Comparison of ENCODE assay signal across 22 cellular contexts in the genomic region with DNA sequence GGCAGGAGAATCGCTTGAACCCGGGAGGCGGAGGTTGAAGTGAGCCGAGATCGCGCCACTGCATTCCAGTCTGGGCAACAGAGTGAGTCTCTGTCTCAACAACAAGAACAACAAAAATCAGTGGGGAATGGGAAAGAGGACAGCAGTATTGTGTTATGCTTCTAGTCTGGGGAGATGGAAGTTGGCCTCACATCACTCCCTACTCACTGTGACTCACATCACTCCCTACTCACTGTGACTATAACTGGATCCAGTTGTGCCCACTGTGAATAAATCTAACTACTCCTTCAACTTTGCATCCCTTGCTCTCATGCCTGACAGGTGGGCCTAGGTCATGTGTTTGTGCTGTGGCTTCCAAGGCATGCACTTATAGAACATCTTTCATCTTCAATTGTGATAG.
"Had no signal": no experiment of that assay in that cellular context is flagged by ENCODE, and none has a peak within 500 bp of the region (broad histone marks: within the 10 kb centered on the region; RNA-seq: fewer than 3 reads in every experiment).

No MANE protein-coding gene starts in this region.

- H3K4me1 ChIP-seq: left ventricle myocardium inferior, neural progenitor cell, spleen had no signal

- H3K36me3 ChIP-seq: colonic mucosa, esophagus squamous epithelium, gastrocnemius medialis, left ventricle myocardium inferior, neural progenitor cell, spleen, thyroid gland had no signal

- DNase-seq: activated CD4-positive, alpha-beta T cell treated with anti-CD3 and anti-CD28 coated beads for 1 hour; activated naive CD4-positive, alpha-beta T cell; activated naive CD8-positive, alpha-beta T cell treated with anti-CD3 and anti-CD28 coated beads, Interleukin-2, amount 10 ng/mL, durations not matched to agents 7 days and 5 days; activated T-cell treated with anti-CD3 and anti-CD28 coated beads, Interleukin-2, amount 50 U/mL, for 24 hours; amniotic stem cell; colonic mucosa; dorsolateral prefrontal cortex; endodermal cell; esophagus squamous epithelium; gastrocnemius medialis; hippocampal formation; kidney glomerular epithelial cell; left ventricle myocardium inferior; mammary epithelial cell; naive thymus-derived CD8-positive, alpha-beta T cell; spleen; stimulated activated CD4-positive, alpha-beta T cell treated with anti-CD3 and anti-CD28 coated beads, Interleukin-4, amount 100 ng/mL, for 4 hours; stimulated activated naive CD8-positive, alpha-beta T cell treated with anti-CD3 and anti-CD28 coated beads, Interleukin-15, Interleukin-2, amounts not matched to agents 100 U/mL and 50 U/mL, for 24 hours; substantia nigra; T-helper 1 cell; thyroid gland had no signal

- H3K9me3 ChIP-seq: colonic mucosa, esophagus squamous epithelium, gastrocnemius medialis, left ventricle myocardium inferior, spleen, thyroid gland had no signal

- H3K27me3 ChIP-seq: colonic mucosa, dorsolateral prefrontal cortex, esophagus squamous epithelium, gastrocnemius medialis, neural progenitor cell, thyroid gland had no signal

- H3K4me3 ChIP-seq: colonic mucosa, dorsolateral prefrontal cortex, esophagus squamous epithelium, gastrocnemius medialis, left ventricle myocardium inferior, neural progenitor cell, spleen, thyroid gland had no signal

- H3K27ac ChIP-seq: colonic mucosa, dorsolateral prefrontal cortex, esophagus squamous epithelium, gastrocnemius medialis, left ventricle myocardium inferior, neural progenitor cell, spleen, thyroid gland had no signal
